ENCODE assay signal across 8 cellular contexts in genomic region chr6:88165877-88166492, GRCh38. TPM values are rescaled to one million over a fixed set of nuclear protein-coding genes. Genes with fewer than 3 reads are reported as not detected.
A peak's percentile ranks its signal among the peaks of the same experiment; 100 is the strongest.
DNase-seq lines count a peak whose midpoint lies in the region; ATAC-seq and TF ChIP-seq lines count a peak whose summit lies in the region.

CNR1 (minus strand) TSS chr6:88166347; CDS start chr6:88145274, 21,073 bp downstream.

- H3K27ac ChIP-seq in CD4-positive, alpha-beta T cell (ENCODE audit: low read depth, low read length) = no peak within 1 kb of the TSS
- H3K27ac ChIP-seq in brain microvascular endothelial cell = peak within 1 kb of the TSS; percentile 9

- H3K4me3 Mint-ChIP-seq in CD4-positive, alpha-beta T cell = peak within 1 kb of the TSS; percentile 63
- H3K4me3 Mint-ChIP-seq in stimulated activated naive B cell treated with anti-CD40 and anti-IgM and Interleukin-4, amounts not matched to agents 10 μg/mL and 1 μg/mL and 100 μg/mL, for 72 hours = peak within 1 kb of the TSS; percentile 94 to 96

- H3K9me3 Mint-ChIP-seq in CD4-positive, alpha-beta T cell = no peaks in the 10 kb centered on the region
- H3K9me3 Mint-ChIP-seq in stimulated activated naive B cell treated with anti-CD40 and anti-IgM and Interleukin-4, amounts not matched to agents 10 μg/mL and 1 μg/mL and 100 μg/mL, for 72 hours = no peaks in the 10 kb centered on the region

- H3K9me3 ChIP-seq in CD4-positive, alpha-beta T cell (ENCODE audit: control insufficient read depth, low read length) = no peaks in the 10 kb centered on the region

- no peak for TF ChIP-seq CTCF in CD4-positive, alpha-beta T cell (IDR thresholded peaks at IDR 0.05)
- no peak for TF ChIP-seq CTCF in brain microvascular endothelial cell (IDR thresholded peaks at IDR 0.05; ENCODE audit: low read depth, low read length, missing control alignments)

- POLR2A ChIA-PET in CD4-positive, alpha-beta T cell (lab: Charles Lee) = no interaction called here

- no peak for DNase-seq in CD4-positive, alpha-beta T cell
- DNase-seq in NCI-H774 (lab: John Stamatoyannopoulos, UW) (peak; percentile 67), brain microvascular endothelial cell (peak; percentile 15), left colon (peak; percentile 75 to 84), activated gamma-delta T cell (lab: John Stamatoyannopoulos, UW) (no peak)
- DNase-seq in stimulated activated naive B cell treated with anti-CD40 and anti-IgM and Interleukin-4, amounts not matched to agents 10 μg/mL and 1 μg/mL and 100 μg/mL, for 72 hours = peak; percentile 51

- H3K27ac Mint-ChIP-seq in CD4-positive, alpha-beta T cell = no peak within 1 kb of the TSS
- H3K27ac Mint-ChIP-seq in stimulated activated naive B cell treated with anti-CD40 and anti-IgM and Interleukin-4, amounts not matched to agents 10 μg/mL and 1 μg/mL and 100 μg/mL, for 72 hours = peak within 1 kb of the TSS; percentile 95

- in situ Hi-C loops in GM18951 (cut with MboI; ENCODE audit: low sequenced_read_pairs, unreplicated experiment) = no loop called here
- in situ Hi-C loops in brain microvascular endothelial cell (cut with HindIII; ENCODE audit: low pct_ligation_motif_present, low sequenced_read_pairs) = no loop called here

- H3K36me3 ChIP-seq in brain microvascular endothelial cell (replicated peaks) = no peaks in the 10 kb centered on the region

- CTCF ChIA-PET in CD4-positive, alpha-beta T cell (lab: Charles Lee) = no interaction called here

- peak; percentile 78 for TF ChIP-seq POLR2A in GM18951 (IDR thresholded peaks at IDR 0.05; ENCODE audit: extremely low read depth, insufficient read depth, insufficient read length)

- peaks cover 15% of the 10 kb centered on the region for H3K4me1 Mint-ChIP-seq in CD4-positive, alpha-beta T cell (ENCODE audit: low read depth)
- peaks cover 23 to 24% of the 10 kb centered on the region in 2 donors for H3K4me1 Mint-ChIP-seq in stimulated activated naive B cell treated with anti-CD40 and anti-IgM and Interleukin-4, amounts not matched to agents 10 μg/mL and 1 μg/mL and 100 μg/mL, for 72 hours

- intact Hi-C loops in CD4-positive, alpha-beta T cell (cut with DNase I, micrococcal nuclease) = no loop called here
- intact Hi-C loops in left colon (cut with DNase I, micrococcal nuclease) = no loop called here

- H3K36me3 Mint-ChIP-seq in CD4-positive, alpha-beta T cell (ENCODE audit: low read depth) = no peaks in the 10 kb centered on the region
- H3K36me3 Mint-ChIP-seq in stimulated activated naive B cell treated with anti-CD40 and anti-IgM and Interleukin-4, amounts not matched to agents 10 μg/mL and 1 μg/mL and 100 μg/mL, for 72 hours = peaks cover 6 to 9% of the 10 kb centered on the region in 2 donors

- no peak for ATAC-seq in CD4-positive, alpha-beta T cell (ENCODE audit: poor library complexity)
- ATAC-seq in HG03135 (IDR thresholded peaks at IDR 0.05; ENCODE audit: unreplicated experiment) (peak; percentile 47), left colon (peak; percentile 98)
- peak; percentile 66 to 67 for ATAC-seq in stimulated activated naive B cell treated with anti-CD40 and anti-IgM and Interleukin-4, amounts not matched to agents 10 μg/mL and 1 μg/mL and 100 μg/mL, for 72 hours (replicated peaks)

- H3K27me3 Mint-ChIP-seq in CD4-positive, alpha-beta T cell = peaks cover 78% of the 10 kb centered on the region
- peaks cover 17 to 51% of the 10 kb centered on the region in 2 donors for H3K27me3 Mint-ChIP-seq in stimulated activated naive B cell treated with anti-CD40 and anti-IgM and Interleukin-4, amounts not matched to agents 10 μg/mL and 1 μg/mL and 100 μg/mL, for 72 hours

- peaks cover 75% of the 10 kb centered on the region for H3K27me3 ChIP-seq in CD4-positive, alpha-beta T cell (ENCODE audit: control insufficient read depth, insufficient read depth, low read length)
- H3K27me3 ChIP-seq in brain microvascular endothelial cell (replicated peaks) = no peaks in the 10 kb centered on the region

- peak within 1 kb of the TSS; percentile 59 for H3K4me3 ChIP-seq in brain microvascular endothelial cell (ENCODE audit: low read depth, low read length)

RNA-seq across cellular contexts. Expression of gene CNR1, which starts in this region (rescaled TPM):
- not detected for total RNA-seq in CD4-positive, alpha-beta T cell
- total RNA-seq in left colon = 1 to 10 TPM; 1.1 to 3.4 TPM

Comparison
In these comparisons a context has a peak if more than half of its experiments do, and no peak if none do; other contexts are left out.
1. DNase-seq: peak in NCI-H774 (single experiment), brain microvascular endothelial cell (single experiment), left colon (2 of 2) and stimulated activated naive B cell treated with anti-CD40 and anti-IgM and Interleukin-4, amounts not matched to agents 10 μg/mL and 1 μg/mL and 100 μg/mL, for 72 hours (single experiment); none in CD4-positive, alpha-beta T cell (0 of 10) and activated gamma-delta T cell (single experiment).